29 cellular contexts compared by ENCODE assay signal in the genomic region with DNA sequence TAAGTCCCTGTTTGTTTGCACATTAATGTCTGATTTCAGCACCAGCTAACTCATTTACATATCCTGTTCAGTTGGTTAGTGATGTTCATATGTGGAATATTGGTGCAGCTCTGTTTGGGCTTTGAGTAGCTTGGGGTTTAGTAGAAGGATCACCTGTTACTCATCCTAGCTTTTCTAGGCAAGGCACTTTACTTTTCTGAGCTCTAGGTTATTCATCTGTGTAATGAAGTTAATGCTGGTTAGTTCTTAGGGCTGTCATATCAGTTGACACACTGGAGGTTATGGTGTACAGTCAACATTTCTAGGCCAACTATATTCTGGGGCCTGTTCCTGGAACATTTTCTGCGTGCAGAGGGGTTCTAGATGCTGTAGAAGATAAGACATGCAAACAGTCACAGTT.
DNase-seq lines count a peak whose midpoint lies in the region; ATAC-seq, FAIRE-seq and TF ChIP-seq lines count a peak whose summit lies in the region.
"Had no signal": no experiment of that assay in that cellular context is flagged by ENCODE, and none has a peak within 500 bp of the region (broad histone marks: within the 10 kb centered on the region; RNA-seq: fewer than 3 reads in every experiment).

No MANE protein-coding gene starts in this region.

- H3K4me3 Mint-ChIP-seq in T-helper 1 cell treated with Interleukin-12 subunit alpha and Interleukin-12 subunit beta and Interleukin-4 antibody, amounts not matched to agents 30 μg/mL and 1 μg/mL, for 36 hours, result no peak overlapping the region
- no peak overlapping the region for H3K4me3 Mint-ChIP-seq in stimulated activated naive CD8-positive, alpha-beta T cell treated with anti-CD3 and anti-CD28 coated beads, Interleukin-15, amount 100 ng/mL, for 72 hours
- H3K4me3 Mint-ChIP-seq in neural progenitor cell, result no peak overlapping the region
- H3K4me3 Mint-ChIP-seq: activated naive CD4-positive, alpha-beta T cell treated with anti-CD3 and anti-CD28 coated beads for 36 hours; HFFc6; nephron progenitor cell had no signal

- peaks cover 15 to 21% of the 10 kb centered on the region in 2 donors for H3K36me3 Mint-ChIP-seq in activated naive CD4-positive, alpha-beta T cell treated with anti-CD3 and anti-CD28 coated beads, Interleukin-2, amount 50 U/mL, for 72 hours
- peaks cover 5% of the 10 kb centered on the region for H3K36me3 Mint-ChIP-seq in T-helper 1 cell treated with Interleukin-12 subunit alpha and Interleukin-12 subunit beta and Interleukin-4 antibody, amounts not matched to agents 30 μg/mL and 1 μg/mL, for 36 hours (ENCODE audit: low read depth)
- no peaks in the 10 kb centered on the region for H3K36me3 Mint-ChIP-seq in neural progenitor cell

- H3K27ac Mint-ChIP-seq in activated naive CD4-positive, alpha-beta T cell treated with anti-CD3 and anti-CD28 coated beads, Interleukin-2, amount 50 U/mL, for 72 hours, result peak overlapping the region; percentile 16 to 42
- peak overlapping the region; percentile 1 for H3K27ac Mint-ChIP-seq in T-helper 1 cell treated with Interleukin-12 subunit alpha and Interleukin-12 subunit beta and Interleukin-4 antibody, amounts not matched to agents 30 μg/mL and 1 μg/mL, for 36 hours
- no peak overlapping the region for H3K27ac Mint-ChIP-seq in stimulated activated naive CD8-positive, alpha-beta T cell treated with anti-CD3 and anti-CD28 coated beads, Interleukin-15, amount 100 ng/mL, for 72 hours
- H3K27ac Mint-ChIP-seq in neural progenitor cell, result no peak overlapping the region
- H3K27ac Mint-ChIP-seq: activated naive CD4-positive, alpha-beta T cell treated with anti-CD3 and anti-CD28 coated beads for 36 hours; HFFc6; nephron progenitor cell had no signal

- H3K4me2 ChIP-seq in neural progenitor cell, result no peak overlapping the region
- H3K4me2 ChIP-seq: BLaER1, KMS-11 had no signal

- no peak overlapping the region for H2AFZ ChIP-seq in neural progenitor cell (replicated peaks)

- H3K4me1 Mint-ChIP-seq in T-helper 1 cell treated with Interleukin-12 subunit alpha and Interleukin-12 subunit beta and Interleukin-4 antibody, amounts not matched to agents 30 μg/mL and 1 μg/mL, for 36 hours (ENCODE audit: low read depth), result peaks cover 16% of the 10 kb centered on the region
- H3K4me1 Mint-ChIP-seq in stimulated activated naive CD8-positive, alpha-beta T cell treated with anti-CD3 and anti-CD28 coated beads, Interleukin-15, amount 100 ng/mL, for 72 hours, result peaks cover 11% of the 10 kb centered on the region
- no peaks in the 10 kb centered on the region for H3K4me1 Mint-ChIP-seq in neural progenitor cell

- no peaks in the 10 kb centered on the region for H3K27me3 Mint-ChIP-seq in T-helper 1 cell treated with Interleukin-12 subunit alpha and Interleukin-12 subunit beta and Interleukin-4 antibody, amounts not matched to agents 30 μg/mL and 1 μg/mL, for 36 hours (ENCODE audit: low read depth)
- H3K27me3 Mint-ChIP-seq in stimulated activated naive CD8-positive, alpha-beta T cell treated with anti-CD3 and anti-CD28 coated beads, Interleukin-15, amount 100 ng/mL, for 72 hours, result no peaks in the 10 kb centered on the region
- H3K27me3 Mint-ChIP-seq in neural progenitor cell (ENCODE audit: insufficient read depth, low read depth), result no peaks in the 10 kb centered on the region

- no peaks in the 10 kb centered on the region for H3F3A ChIP-seq in neural progenitor cell (ENCODE audit: low read depth)

- no peak for TF ChIP-seq CTCF in neural progenitor cell (IDR thresholded peaks at IDR 0.05)

- ATAC-seq in activated naive CD4-positive, alpha-beta T cell treated with anti-CD3 and anti-CD28 coated beads, Interleukin-2, amount 50 U/mL, for 72 hours, result peak; percentile 81 to 91
- ATAC-seq in stimulated activated naive CD8-positive, alpha-beta T cell treated with anti-CD3 and anti-CD28 coated beads, Interleukin-15, amount 100 ng/mL, for 72 hours, result peak; percentile 79
- ATAC-seq: heart left ventricle, pancreas, right cardiac atrium had no signal

- H3K4me1 ChIP-seq in neural progenitor cell, result no peaks in the 10 kb centered on the region
- H3K4me1 ChIP-seq: BLaER1, heart left ventricle, pancreas had no signal

- no peak overlapping the region for H3K4me3 ChIP-seq in neural progenitor cell
- H3K4me3 ChIP-seq: BLaER1, heart left ventricle, lung, mucosa of descending colon, pancreas, SK-N-MC had no signal

- no peaks in the 10 kb centered on the region for H3K9me3 ChIP-seq in neural progenitor cell (ENCODE audit: low read depth)
- H3K9me3 ChIP-seq: heart left ventricle, mucosa of descending colon, pancreas had no signal

- no peak overlapping the region for H3K9ac ChIP-seq in neural progenitor cell
- H3K9ac ChIP-seq: BLaER1, KMS-11 had no signal

- TF ChIP-seq POLR2A in GM12891 (IDR thresholded peaks at IDR 0.05; ENCODE audit: low read depth, low read length), result no peak

- no peak for DNase-seq in activated naive CD4-positive, alpha-beta T cell treated with anti-CD3 and anti-CD28 coated beads, Interleukin-2, amount 50 U/mL, for 72 hours (ENCODE audit: low spot score in 2 of 2)
- no peak for DNase-seq in activated naive CD4-positive, alpha-beta T cell treated with Interleukin-2 at 50 U/mL for 16 hours
- DNase-seq in globus pallidus (ENCODE audit: low spot score) (peak; percentile 11), NCI-H1417 treated with DMSO at 0.1 percent for 48 hours (lab: John Stamatoyannopoulos, UW) (no peak), neural progenitor cell (ENCODE audit: low spot score) (no peak), GM12891 (ENCODE audit: insufficient read length, low spot score) (no peak)
- DNase-seq in stimulated activated naive CD8-positive, alpha-beta T cell treated with anti-CD3 and anti-CD28 coated beads, Interleukin-15, amount 100 ng/mL, for 72 hours, result no peak
- DNase-seq: activated CD4-positive, alpha-beta T cell treated with anti-CD3 and anti-CD28 coated beads for 48 hours; activated CD8-positive, alpha-beta memory T cell treated with anti-CD3 and anti-CD28 coated beads, Interleukin-2, amount 50 U/mL, for 48 hours; activated naive CD4-positive, alpha-beta T cell treated with anti-CD3 and anti-CD28 coated beads for 36 hours; DMS79; effector CD4-positive, alpha-beta T cell; GF-D8; heart left ventricle; HFFc6; mucosa of descending colon; NCI-H146; NCI-H446 treated with DMSO at 0.1 percent for 48 hours; nephron progenitor cell; pancreas; right cardiac atrium had no signal

- no peaks in the 10 kb centered on the region for H3K79me2 ChIP-seq in neural progenitor cell (ENCODE audit: low read depth)

- H3K9me3 Mint-ChIP-seq in activated naive CD4-positive, alpha-beta T cell treated with anti-CD3 and anti-CD28 coated beads, Interleukin-2, amount 50 U/mL, for 72 hours, result peaks cover 5 to 9% of the 10 kb centered on the region in 2 donors
- peaks cover 6% of the 10 kb centered on the region for H3K9me3 Mint-ChIP-seq in T-helper 1 cell treated with Interleukin-12 subunit alpha and Interleukin-12 subunit beta and Interleukin-4 antibody, amounts not matched to agents 30 μg/mL and 1 μg/mL, for 36 hours
- peaks cover 0 to 11% of the 10 kb centered on the region in 2 donors for H3K9me3 Mint-ChIP-seq in stimulated activated naive CD8-positive, alpha-beta T cell treated with anti-CD3 and anti-CD28 coated beads, Interleukin-15, amount 100 ng/mL, for 72 hours
- no peaks in the 10 kb centered on the region for H3K9me3 Mint-ChIP-seq in neural progenitor cell
- H3K9me3 Mint-ChIP-seq: activated naive CD4-positive, alpha-beta T cell treated with anti-CD3 and anti-CD28 coated beads for 36 hours; HFFc6; nephron progenitor cell had no signal

- H3K36me3 ChIP-seq in neural progenitor cell, result no peaks in the 10 kb centered on the region
- H3K36me3 ChIP-seq: pancreas had no signal

- no peaks in the 10 kb centered on the region for H3K27me3 ChIP-seq in neural progenitor cell
- H3K27me3 ChIP-seq: BLaER1, heart left ventricle, pancreas had no signal

- no peaks in the 10 kb centered on the region for H4K20me1 ChIP-seq in neural progenitor cell (ENCODE audit: low read depth)
- H4K20me1 ChIP-seq: BLaER1 had no signal

- FAIRE-seq in GM12891 (lab: Jason Lieb, UNC), result no peak
- FAIRE-seq: colon, GM18507, pancreas, urothelium cell line had no signal

- H3K27ac ChIP-seq in neural progenitor cell, result no peak overlapping the region
- H3K27ac ChIP-seq: BLaER1, heart left ventricle, KMS-11, pancreas, SK-N-MC had no signal

TF ChIP-seq in GM12891, 5 proteins besides CTCF, POLR2A, EP300 and RAD21:
- no peak for TF ChIP-seq TAF1 (IDR thresholded peaks at IDR 0.05; ENCODE audit: low read depth, low read length)
- TF ChIP-seq PAX5 (IDR thresholded peaks at IDR 0.05; ENCODE audit: insufficient read depth, low read length, severe bottlenecking), result no peak
- no peak for TF ChIP-seq SPI1 (IDR thresholded peaks at IDR 0.05; ENCODE audit: low read depth, low read length)
- TF ChIP-seq POLR2AphosphoS5 (IDR thresholded peaks at IDR 0.05; ENCODE audit: low read depth, low read length), result no peak
- no peak; the same call in 1 of the 2 replicates for TF ChIP-seq POU2F2 (IDR thresholded peaks at IDR 0.05; ENCODE audit: low read depth, low read length)

Comparison
In these comparisons a context has a peak if more than half of its experiments do, and no peak if none do; other contexts are left out.
1. H3K27ac Mint-ChIP-seq: peak in activated naive CD4-positive, alpha-beta T cell treated with anti-CD3 and anti-CD28 coated beads, Interleukin-2, amount 50 U/mL, for 72 hours (2 of 2) and T-helper 1 cell treated with Interleukin-12 subunit alpha and Interleukin-12 subunit beta and Interleukin-4 antibody, amounts not matched to agents 30 μg/mL and 1 μg/mL, for 36 hours (single experiment); none in stimulated activated naive CD8-positive, alpha-beta T cell treated with anti-CD3 and anti-CD28 coated beads, Interleukin-15, amount 100 ng/mL, for 72 hours (0 of 2) and neural progenitor cell (single experiment).